Comparison of ENCODE assay signal across 9 cellular contexts in genomic region chr6:2842139-2842552, GRCh38. TPM values are rescaled to one million over a fixed set of nuclear protein-coding genes. Genes with fewer than 3 reads are reported as not detected.
DNase-seq lines count a peak whose midpoint lies in the region; ATAC-seq and TF ChIP-seq lines count a peak whose summit lies in the region.
"Had no signal": no experiment of that assay in that cellular context is flagged by ENCODE, and none has a peak within 500 bp of the region (broad histone marks: within the 10 kb centered on the region; RNA-seq: fewer than 3 reads in every experiment).

No MANE protein-coding gene starts in this region.

- 97% methylated on average over 2 of the region's 2 CpGs for WGBS in smooth muscle cell (ENCODE audit: low lambda C conversion rate)

- DNase-seq in activated T-helper 1 cell treated with anti-CD3 and anti-CD28 coated beads, Interleukin-12 subunit alpha, Interleukin-12 subunit beta, Interleukin-2, Interleukin-4 antibody, amounts not matched to agents 30 ng/mL and 10 ng/mL and 1 ng/mL, durations not matched to agents 14 hours and 24 hours and 36 hours (ENCODE audit: low spot score) = no peak
- no peak for DNase-seq in smooth muscle cell (lab: John Stamatoyannopoulos, UW; ENCODE audit: unreplicated experiment)
- DNase-seq in T-helper 9 cell = no peak
- no peak for DNase-seq in 8988T
- DNase-seq: Karpas-422 had no signal

- peak overlapping the region; percentile 82 for H3K27ac Mint-ChIP-seq in activated T-helper 1 cell treated with anti-CD3 and anti-CD28 coated beads, Interleukin-12 subunit alpha, Interleukin-12 subunit beta, Interleukin-2, Interleukin-4 antibody, amounts not matched to agents 30 ng/mL and 10 ng/mL and 1 ng/mL, durations not matched to agents 14 hours and 24 hours and 36 hours

- H3F3A ChIP-seq in smooth muscle cell (ENCODE audit: low read depth) = peaks cover 16% of the 10 kb centered on the region

- H3K27me3 ChIP-seq in iPS-15b (ENCODE audit: control insufficient read depth, insufficient read depth, low read length) (no peaks in the 10 kb centered on the region), smooth muscle cell (ENCODE audit: low read depth) (no peaks in the 10 kb centered on the region)

- H3K4me3 ChIP-seq in HEK293 (ENCODE audit: low read depth, low read length) = peak overlapping the region; percentile 49
- peak overlapping the region; percentile 42 for H3K4me3 ChIP-seq in iPS-15b (ENCODE audit: low read depth, low read length)
- peak overlapping the region; percentile 48 for H3K4me3 ChIP-seq in smooth muscle cell

- POLR2A ChIA-PET in HEK293 (lab: Yijun Ruan, JAX) = interaction anchor here (0.9 to 3.2 kb wide), 16 partner anchors 9 to 147 kb away, joined by 3 to 39 read pairs (median 4); partner anchors contain the start of gene WRNIP1

- H2AFZ ChIP-seq in smooth muscle cell (ENCODE audit: low read depth) = peak overlapping the region; percentile 59

- H3K36me3 ChIP-seq in HEK293 (ENCODE audit: control insufficient read depth in 2 of 2, insufficient read depth in 1 of 2, low read length in 2 of 2) (peaks cover 0 to 9% of the 10 kb centered on the region in 2 experiments; a peak in 1 of 3 replicates), iPS-15b (ENCODE audit: control insufficient read depth, insufficient read depth, low read length) (no peaks in the 10 kb centered on the region), smooth muscle cell (ENCODE audit: low read depth) (peaks cover 3% of the 10 kb centered on the region)

- H3K9me3 Mint-ChIP-seq in activated T-helper 1 cell treated with anti-CD3 and anti-CD28 coated beads, Interleukin-12 subunit alpha, Interleukin-12 subunit beta, Interleukin-2, Interleukin-4 antibody, amounts not matched to agents 30 ng/mL and 10 ng/mL and 1 ng/mL, durations not matched to agents 14 hours and 24 hours and 36 hours = no peaks in the 10 kb centered on the region

- CTCF ChIA-PET in HEK293 (lab: Yijun Ruan, JAX) = interaction anchor here (0.5 to 9.8 kb wide), 14 partner anchors 9 to 649 kb away, joined by 3 to 118 read pairs (median 4); no protein-coding TSS in a partner anchor

- no peaks in the 10 kb centered on the region for H3K9me3 ChIP-seq in HEK293 (ENCODE audit: control insufficient read depth, insufficient read depth, low read depth, low read length)
- no peaks in the 10 kb centered on the region for H3K9me3 ChIP-seq in iPS-15b (ENCODE audit: control insufficient read depth, insufficient read depth, low read length)
- no peaks in the 10 kb centered on the region for H3K9me3 ChIP-seq in smooth muscle cell (replicated peaks; ENCODE audit: low read depth)

- intact Hi-C loops in activated T-helper 1 cell treated with anti-CD3 and anti-CD28 coated beads, Interleukin-12 subunit alpha, Interleukin-12 subunit beta, Interleukin-2, Interleukin-4 antibody, amounts not matched to agents 30 ng/mL and 10 ng/mL and 1 ng/mL, durations not matched to agents 14 hours and 24 hours and 36 hours (cut with micrococcal nuclease) = loop anchor here (1.0 to 10.0 kb wide), 3 partner anchors 15 to 597 kb away; partner anchors contain the start of gene GMDS

- ATAC-seq in GM21717 (IDR thresholded peaks at IDR 0.05; ENCODE audit: unreplicated experiment) (no peak), GM18511 (IDR thresholded peaks at IDR 0.05; ENCODE audit: unreplicated experiment) (no peak)

- H3K4me1 Mint-ChIP-seq in activated T-helper 1 cell treated with anti-CD3 and anti-CD28 coated beads, Interleukin-12 subunit alpha, Interleukin-12 subunit beta, Interleukin-2, Interleukin-4 antibody, amounts not matched to agents 30 ng/mL and 10 ng/mL and 1 ng/mL, durations not matched to agents 14 hours and 24 hours and 36 hours (ENCODE audit: low read depth) = peaks cover 65% of the 10 kb centered on the region

- no peaks in the 10 kb centered on the region for H4K20me1 ChIP-seq in smooth muscle cell (ENCODE audit: low read depth)

- H3K79me2 ChIP-seq in smooth muscle cell (ENCODE audit: low read depth) = peaks cover 3% of the 10 kb centered on the region

- peaks cover 28% of the 10 kb centered on the region for H3K4me1 ChIP-seq in HEK293 (ENCODE audit: control insufficient read depth, insufficient read depth, low read length)
- peaks cover 14% of the 10 kb centered on the region for H3K4me1 ChIP-seq in iPS-15b (ENCODE audit: control insufficient read depth, insufficient read depth, low read length)
- peaks cover 17% of the 10 kb centered on the region for H3K4me1 ChIP-seq in smooth muscle cell (ENCODE audit: low read depth)

- H3K4me2 ChIP-seq in smooth muscle cell = peak overlapping the region; percentile 86

- peak overlapping the region; percentile 96 for H3K4me3 Mint-ChIP-seq in activated T-helper 1 cell treated with anti-CD3 and anti-CD28 coated beads, Interleukin-12 subunit alpha, Interleukin-12 subunit beta, Interleukin-2, Interleukin-4 antibody, amounts not matched to agents 30 ng/mL and 10 ng/mL and 1 ng/mL, durations not matched to agents 14 hours and 24 hours and 36 hours

- H3K9ac ChIP-seq in iPS-15b (ENCODE audit: low read depth, low read length) (no peak overlapping the region), smooth muscle cell (ENCODE audit: low read depth) (peak overlapping the region; percentile 82)

- no peaks in the 10 kb centered on the region for H3K27me3 Mint-ChIP-seq in activated T-helper 1 cell treated with anti-CD3 and anti-CD28 coated beads, Interleukin-12 subunit alpha, Interleukin-12 subunit beta, Interleukin-2, Interleukin-4 antibody, amounts not matched to agents 30 ng/mL and 10 ng/mL and 1 ng/mL, durations not matched to agents 14 hours and 24 hours and 36 hours (ENCODE audit: insufficient read depth)

- peaks cover 28% of the 10 kb centered on the region for H3K36me3 Mint-ChIP-seq in activated T-helper 1 cell treated with anti-CD3 and anti-CD28 coated beads, Interleukin-12 subunit alpha, Interleukin-12 subunit beta, Interleukin-2, Interleukin-4 antibody, amounts not matched to agents 30 ng/mL and 10 ng/mL and 1 ng/mL, durations not matched to agents 14 hours and 24 hours and 36 hours (ENCODE audit: low read depth)

- H3K27ac ChIP-seq in HEK293 (ENCODE audit: extremely low read depth, low read depth, low read length) (no peak overlapping the region; the same call in 1 of the 2 replicates), smooth muscle cell (ENCODE audit: low read depth) (peak overlapping the region; percentile 87)

- no peak for TF ChIP-seq CTCF in HEK293 (tag by site-specific recombination; IDR thresholded peaks at IDR 0.05)
- no peak for TF ChIP-seq CTCF in smooth muscle cell (IDR thresholded peaks at IDR 0.05; ENCODE audit: borderline replicate concordance, insufficient read depth, poor library complexity, severe bottlenecking)

TF ChIP-seq in HEK293, 187 proteins besides CTCF, POLR2A, EP300 and RAD21:
- TF ChIP-seq ZNF416 (tag by site-specific recombination; IDR thresholded peaks at IDR 0.05) (no peak), ZBTB20 (tag by site-specific recombination; IDR thresholded peaks at IDR 0.05) (no peak), ZNF292 (tag by site-specific recombination; IDR thresholded peaks at IDR 0.05; ENCODE audit: borderline replicate concordance, low read depth) (no peak)
- TF ChIP-seq, protein P1, sequence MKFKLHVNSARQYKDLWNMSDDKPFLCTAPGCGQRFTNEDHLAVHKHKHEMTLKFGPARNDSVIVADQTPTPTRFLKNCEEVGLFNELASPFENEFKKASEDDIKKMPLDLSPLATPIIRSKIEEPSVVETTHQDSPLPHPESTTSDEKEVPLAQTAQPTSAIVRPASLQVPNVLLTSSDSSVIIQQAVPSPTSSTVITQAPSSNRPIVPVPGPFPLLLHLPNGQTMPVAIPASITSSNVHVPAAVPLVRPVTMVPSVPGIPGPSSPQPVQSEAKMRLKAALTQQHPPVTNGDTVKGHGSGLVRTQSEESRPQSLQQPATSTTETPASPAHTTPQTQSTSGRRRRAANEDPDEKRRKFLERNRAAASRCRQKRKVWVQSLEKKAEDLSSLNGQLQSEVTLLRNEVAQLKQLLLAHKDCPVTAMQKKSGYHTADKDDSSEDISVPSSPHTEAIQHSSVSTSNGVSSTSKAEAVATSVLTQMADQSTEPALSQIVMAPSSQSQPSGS (tag by site-specific recombination; IDR thresholded peaks at IDR 0.05; ENCODE audit: low read depth) = no peak

RNA-seq across cellular contexts. Expression of gene SERPINB1, which starts 0.5 kb away (rescaled TPM):
- total RNA-seq in activated T-helper 1 cell treated with anti-CD3 and anti-CD28 coated beads, Interleukin-12 subunit alpha, Interleukin-12 subunit beta, Interleukin-2, Interleukin-4 antibody, amounts not matched to agents 30 ng/mL and 10 ng/mL and 1 ng/mL, durations not matched to agents 14 hours and 24 hours and 36 hours = 79.5 and 80.1 TPM in 2 replicates
- 10.5 and 14.8 TPM in 2 replicates for total RNA-seq in smooth muscle cell
- polyA plus RNA-seq in smooth muscle cell = 17.7 and 21.9 TPM in 2 replicates
